In genomic region chr17:81202318-81202717, GRCh38 we compare ENCODE assay signal across 11 cellular contexts. TPM values are rescaled to one million over a fixed set of nuclear protein-coding genes. Genes with fewer than 3 reads are reported as not detected.
"Had no signal": no experiment of that assay in that cellular context is flagged by ENCODE, and none has a peak within 500 bp of the region (broad histone marks: within the 10 kb centered on the region; RNA-seq: fewer than 3 reads in every experiment).

No MANE protein-coding gene starts in this region.

- FAIRE-seq: HTR-8/SVneo had no signal

- H3K9ac ChIP-seq: KMS-11 had no signal

- H3K4me1 ChIP-seq: HAP-1 had no signal

- H2AFZ ChIP-seq: GM23338 had no signal

- H3K27ac ChIP-seq: KMS-11 had no signal

- H3K4me3 ChIP-seq: GM23338, HAP-1 had no signal

- H3K9me3 ChIP-seq: HAP-1 had no signal

- H3K4me2 ChIP-seq: GM23338, KMS-11 had no signal

- DNase-seq: H7, HFFc6, Karpas-422, KBM-7 had no signal

RNA-seq across cellular contexts. Expression of gene PVALEF, which starts 37.0 kb away (rescaled TPM):
- total RNA-seq: GM23338, H4, H7, HFFc6, HT-29 had no signal
- polyA plus RNA-seq: GM23338, IgD-negative memory B cell had no signal
